ENCODE assay signal across 18 cellular contexts in genomic region chr2:17334300-17334699, GRCh38.
DNase-seq lines count a peak whose midpoint lies in the region; ATAC-seq lines count a peak whose summit lies in the region.
"Had no signal": no experiment of that assay in that cellular context is flagged by ENCODE, and none has a peak within 500 bp of the region (broad histone marks: within the 10 kb centered on the region; RNA-seq: fewer than 3 reads in every experiment).

No MANE protein-coding gene starts in this region.

- ATAC-seq in HG03108 (IDR thresholded peaks at IDR 0.05; ENCODE audit: unreplicated experiment), result no peak

- DNase-seq in NCI-H82 (lab: John Stamatoyannopoulos, UW), result peak; percentile 7
- DNase-seq in NCI-H82 treated with DMSO at 0.1 percent for 48 hours (lab: John Stamatoyannopoulos, UW; ENCODE audit: unreplicated experiment), result no peak
- peak; percentile 55 for DNase-seq in NCI-H446 treated with DMSO at 0.1 percent for 48 hours (lab: John Stamatoyannopoulos, UW)
- peak; percentile 64 for DNase-seq in cerebellum (ENCODE audit: low spot score)
- no peak for DNase-seq in NOMO-1 treated with dmso at 0.1 percent for 144 hours (lab: John Stamatoyannopoulos, UW; ENCODE audit: unreplicated experiment)
- no peak for DNase-seq in iPS-NIHi11 (ENCODE audit: low spot score)
- DNase-seq: BE2C; CD4-positive, CD25-positive, alpha-beta regulatory T cell; CD8-positive, alpha-beta memory T cell; COR-L47; DMS 273 treated with DMSO at 0.1 percent for 48 hours; DMS53; DND-41; EL; GDM1; GOT3; H9 had no signal

Comparison
In these comparisons a context has a peak if more than half of its experiments do, and no peak if none do; other contexts are left out.
1. DNase-seq: peak in NCI-H82 (single experiment), NCI-H446 treated with DMSO at 0.1 percent for 48 hours (single experiment) and cerebellum (single experiment); none in NCI-H82 treated with DMSO at 0.1 percent for 48 hours (single experiment), NOMO-1 treated with dmso at 0.1 percent for 144 hours (single experiment) and iPS-NIHi11 (single experiment).